Comparison of ENCODE assay signal across 8 cellular contexts in genomic region chrX:40170830-40171512, GRCh38.
A peak's percentile ranks its signal among the peaks of the same experiment; 100 is the strongest.
DNase-seq lines count a peak whose midpoint lies in the region; ATAC-seq and TF ChIP-seq lines count a peak whose summit lies in the region.

No MANE protein-coding gene starts in this region.

- POLR2A ChIA-PET in CD4-positive, alpha-beta memory T cell (lab: Charles Lee; ENCODE audit: partially characterized antibody), result interaction anchor here (1.0 to 11.9 kb wide), 10 partner anchors 10 to 405 kb away, joined by 3 to 323 read pairs (median 4); partner anchors contain the start of gene BCOR

- TF ChIP-seq CTCF in Loucy (conservative IDR thresholded peaks at IDR 0.05; ENCODE audit: low read length), result no peak
- TF ChIP-seq CTCF in body of pancreas (IDR thresholded peaks at IDR 0.05), result no peak
- TF ChIP-seq CTCF in nephron (IDR thresholded peaks at IDR 0.05; ENCODE audit: unreplicated experiment in 3 of 3), result no peak

- no peaks in the 10 kb centered on the region for H3F3A ChIP-seq in Loucy (ENCODE audit: low read depth)

- peaks cover 50% of the 10 kb centered on the region for H3K4me1 ChIP-seq in CD4-positive, alpha-beta memory T cell (ENCODE audit: insufficient read depth, low read length)
- H3K4me1 ChIP-seq in Loucy (ENCODE audit: insufficient read depth, low read length, poor library complexity, severe bottlenecking) (peaks cover 43% of the 10 kb centered on the region), body of pancreas (peaks cover 31% of the 10 kb centered on the region)

- H3K9ac ChIP-seq in Loucy (ENCODE audit: low read depth, low read length, poor library complexity, severe bottlenecking), result peak overlapping the region; percentile 100

- H3K9me2 ChIP-seq in Loucy (replicated peaks; ENCODE audit: low read depth, low read length), result no peaks in the 10 kb centered on the region

- peak overlapping the region; percentile 76 to 91 (median 84) for H3K4me3 Mint-ChIP-seq in CD4-positive, alpha-beta memory T cell
- H3K4me3 Mint-ChIP-seq in nephron, result peak overlapping the region; percentile 76 to 82 (median 80)

- peak in 1 of 5 donors; percentile 43 for DNase-seq in CD4-positive, alpha-beta memory T cell
- DNase-seq in body of pancreas (no peak), medulla oblongata (ENCODE audit: extremely low spot score) (no peak), NCI-H1694 treated with DMSO at 0.1 percent for 48 hours (lab: John Stamatoyannopoulos, UW) (no peak)

- intact Hi-C loops in CD4-positive, alpha-beta memory T cell (cut with micrococcal nuclease), result loop anchor here (5.0 to 10.0 kb wide), 6 partner anchors 36 to 1369 kb away; partner anchors contain the start of genes MED14, MID1IP1 and USP9X
- intact Hi-C loops in body of pancreas (cut with DNase I), result no loop called here

- WGBS in body of pancreas, 2 donors, result 35 to 72% methylated on average over 11 to 12 of the region's 17 CpGs

- H3K27me3 ChIP-seq in CD4-positive, alpha-beta memory T cell (ENCODE audit: insufficient read depth, low read length), result no peaks in the 10 kb centered on the region
- H3K27me3 ChIP-seq in Loucy (ENCODE audit: insufficient read depth, low read length, poor library complexity, severe bottlenecking) (no peaks in the 10 kb centered on the region), body of pancreas (no peaks in the 10 kb centered on the region)

- no peak overlapping the region for H2AFZ ChIP-seq in Loucy (ENCODE audit: low read length)

- peaks cover 0 to 12% of the 10 kb centered on the region in 2 donors for H3K36me3 Mint-ChIP-seq in CD4-positive, alpha-beta memory T cell
- no peaks in the 10 kb centered on the region for H3K36me3 Mint-ChIP-seq in nephron (ENCODE audit: low read depth)

- no peaks in the 10 kb centered on the region for H3K36me3 ChIP-seq in CD4-positive, alpha-beta memory T cell (ENCODE audit: insufficient read depth, low read length)
- no peaks in the 10 kb centered on the region for H3K36me3 ChIP-seq in Loucy (ENCODE audit: insufficient read depth, low read length)
- H3K36me3 ChIP-seq in body of pancreas (replicated peaks in 1 of 2; ENCODE audit: insufficient read depth in 1 of 2, low read depth in 2 of 2), result no peaks in the 10 kb centered on the region

- peak overlapping the region; percentile 84 for H3K27ac ChIP-seq in CD4-positive, alpha-beta memory T cell (ENCODE audit: low read depth, low read length)
- peak overlapping the region in 3 of 4 donors; percentile 59 to 96 (median 78) for H3K27ac ChIP-seq in body of pancreas

- CTCF ChIA-PET in CD4-positive, alpha-beta memory T cell (lab: Charles Lee; ENCODE audit: partially characterized antibody), result interaction anchor here (0.8 to 1.6 kb wide), 3 partner anchors 73 to 316 kb away, joined by 3 to 5 read pairs (median 3); partner anchors contain the start of gene BCOR

- H3K4me1 Mint-ChIP-seq in CD4-positive, alpha-beta memory T cell, result peaks cover 21 to 76% (median 43%) of the 10 kb centered on the region in 4 donors
- H3K4me1 Mint-ChIP-seq in nephron, result peaks cover 68% of the 10 kb centered on the region

- ATAC-seq in body of pancreas, result no peak
- ATAC-seq in GM19463 (IDR thresholded peaks at IDR 0.05; ENCODE audit: unreplicated experiment), result no peak
- ATAC-seq in GM21390 (IDR thresholded peaks at IDR 0.05; ENCODE audit: unreplicated experiment), result no peak

- peak overlapping the region; percentile 96 for H3K4me2 ChIP-seq in Loucy (ENCODE audit: low read depth, low read length, poor library complexity, severe bottlenecking)

- H3K4me3 ChIP-seq in CD4-positive, alpha-beta memory T cell (ENCODE audit: low read length in 2 of 2), result peak overlapping the region; percentile 29 to 59
- H3K4me3 ChIP-seq in Loucy (ENCODE audit: low read length, poor library complexity, severe bottlenecking) (peak overlapping the region; percentile 90), body of pancreas (no peak overlapping the region)

- no peaks in the 10 kb centered on the region for H3K9me3 ChIP-seq in CD4-positive, alpha-beta memory T cell (ENCODE audit: control insufficient read depth in 1 of 2, low read length in 2 of 2)
- H3K9me3 ChIP-seq in Loucy (ENCODE audit: insufficient read depth, low read depth, low read length) (no peaks in the 10 kb centered on the region), body of pancreas (no peaks in the 10 kb centered on the region)

- peaks cover 0 to 7% (median 0%) of the 10 kb centered on the region in 8 donors for H3K9me3 Mint-ChIP-seq in CD4-positive, alpha-beta memory T cell
- H3K9me3 Mint-ChIP-seq in nephron, result peaks cover 7% of the 10 kb centered on the region

- H3K79me2 ChIP-seq in Loucy (ENCODE audit: insufficient read depth, low read length), result peaks cover 66% of the 10 kb centered on the region

- H3K27me3 Mint-ChIP-seq in CD4-positive, alpha-beta memory T cell, result no peaks in the 10 kb centered on the region
- H3K27me3 Mint-ChIP-seq in nephron (ENCODE audit: low read depth), result peaks cover 8% of the 10 kb centered on the region

- no peaks in the 10 kb centered on the region for H4K20me1 ChIP-seq in Loucy (ENCODE audit: insufficient read depth, low read length, poor library complexity, severe bottlenecking)

- H3K27ac Mint-ChIP-seq in CD4-positive, alpha-beta memory T cell, result peak overlapping the region; percentile 93 to 99 (median 98)
- H3K27ac Mint-ChIP-seq in nephron, result peak overlapping the region; percentile 76 to 95 (median 84)

- no peak for TF ChIP-seq POLR2A in body of pancreas (IDR thresholded peaks at IDR 0.05)

Comparison
In these comparisons a context has a peak if more than half of its experiments do, and no peak if none do; other contexts are left out.
1. H3K4me3 ChIP-seq: peak in CD4-positive, alpha-beta memory T cell (2 of 2) and Loucy (single experiment); none in body of pancreas (0 of 2).